ENCODE assay signal across 8 cellular contexts in the genomic region with DNA sequence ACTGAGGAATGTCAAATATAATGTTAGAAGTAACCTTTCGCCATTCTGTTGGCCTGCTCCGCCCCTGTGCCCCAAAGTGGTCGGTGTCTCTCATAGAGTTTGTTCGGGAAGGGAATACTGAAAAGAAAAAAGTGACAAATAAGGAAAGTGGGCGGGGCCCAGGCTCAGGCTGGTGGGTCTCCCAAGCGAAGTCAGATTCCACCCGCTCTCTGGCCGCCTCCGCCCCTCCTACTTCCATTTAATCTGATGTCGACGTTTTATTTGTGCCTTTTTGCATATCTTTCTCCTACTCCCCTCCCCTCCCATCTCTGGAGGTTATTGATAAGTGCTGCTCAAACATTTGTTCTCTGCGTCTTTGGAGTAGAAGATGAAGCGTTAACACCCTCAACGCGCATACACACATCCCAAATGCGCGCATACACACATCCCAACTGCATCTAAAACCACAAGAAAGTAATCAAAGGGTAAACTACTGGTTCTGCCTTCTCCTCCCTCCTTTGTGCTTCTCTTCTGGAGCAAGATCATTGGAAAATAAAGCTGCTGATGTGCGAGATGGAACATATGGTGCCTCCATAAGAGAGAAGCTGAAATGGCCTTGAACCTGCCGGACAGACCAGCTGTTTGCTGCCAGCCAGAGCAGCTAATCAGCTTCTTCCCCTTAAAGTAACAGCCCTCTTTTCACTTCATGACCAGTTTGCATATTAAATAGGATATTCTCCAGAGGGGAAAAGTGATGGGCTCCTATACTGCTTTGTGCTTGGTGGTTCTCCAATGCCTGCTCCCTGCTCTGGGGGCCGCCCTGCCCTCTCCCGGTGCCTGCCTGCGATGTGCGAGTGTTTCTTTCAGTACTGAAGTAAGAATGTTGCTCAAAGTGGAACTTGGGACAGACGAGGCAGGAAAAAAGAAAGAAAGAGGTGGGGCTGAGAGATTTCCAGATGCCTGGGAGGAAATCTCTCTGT. TPM values are rescaled to one million over a fixed set of nuclear protein-coding genes. Genes with fewer than 3 reads are reported as not detected.
DNase-seq lines count a peak whose midpoint lies in the region; ATAC-seq and TF ChIP-seq lines count a peak whose summit lies in the region.

No MANE protein-coding gene starts in this region.

- H3K9me3 Mint-ChIP-seq in progenitor cell of endocrine pancreas (ENCODE audit: low read depth): no peaks in the 10 kb centered on the region

- TF ChIP-seq CTCF in KMS-11 (conservative IDR thresholded peaks at IDR 0.05; ENCODE audit: low read depth, low read length) (no peak), adrenal gland (IDR thresholded peaks at IDR 0.05) (no peak), progenitor cell of endocrine pancreas (IDR thresholded peaks at IDR 0.05; ENCODE audit: unreplicated experiment) (no peak), GM13977 (IDR thresholded peaks at IDR 0.05; ENCODE audit: extremely low read depth, insufficient read depth, missing control alignments) (no peak)

- H3K27me3 ChIP-seq in BLaER1 (peaks cover 56% of the 10 kb centered on the region), KMS-11 (ENCODE audit: insufficient read depth, low read depth) (no peaks in the 10 kb centered on the region), adrenal gland (no peaks in the 10 kb centered on the region), right cardiac atrium (ENCODE audit: control insufficient read depth, insufficient read depth) (no peaks in the 10 kb centered on the region)

- 1 to 38% (median 17%) methylated on average over 24 of the region's 24 CpGs for WGBS in adrenal gland, 4 donors
- 5% methylated on average over 24 of the region's 24 CpGs for WGBS in right cardiac atrium

- intact Hi-C loops in adrenal gland (cut with DNase I): no loop called here
- intact Hi-C loops in right cardiac atrium (cut with DNase I): loop anchor here in 2 of 4 donors (5.0 to 10.0 kb wide), 5 partner anchors 116 to 401 kb away; no protein-coding TSS in a partner anchor

- DNase-seq in adrenal gland: peak; percentile 47 to 75 (median 63)
- peak; percentile 63 to 88 (median 82) for DNase-seq in right cardiac atrium
- DNase-seq in progenitor cell of endocrine pancreas (ENCODE audit: low spot score, unreplicated experiment): no peak
- no peak for DNase-seq in NCI-H345 (lab: John Stamatoyannopoulos, UW)
- no peak for DNase-seq in GM13977 (ENCODE audit: low spot score)

- H3K4me1 ChIP-seq in BLaER1 (peaks cover 35% of the 10 kb centered on the region), KMS-11 (ENCODE audit: low read depth, poor library complexity, severe bottlenecking) (no peaks in the 10 kb centered on the region), adrenal gland (replicated peaks in 1 of 2) (peaks cover 0 to 4% of the 10 kb centered on the region in 2 donors), right cardiac atrium (ENCODE audit: control insufficient read depth, insufficient read depth, low read length) (no peaks in the 10 kb centered on the region)

- peak overlapping the region; percentile 73 for H3K4me2 ChIP-seq in BLaER1
- 0 out of 2 replicates have a peak overlapping the region, but pooled peaks have one; percentile 25 for H3K4me2 ChIP-seq in KMS-11

- in situ Hi-C loops in GM13977 (cut with MboI; ENCODE audit: low pct_unique_long_range_greater_than_20kb, low sequenced_read_pairs, unreplicated experiment): no loop called here

- TF ChIP-seq POLR2A in adrenal gland (IDR thresholded peaks at IDR 0.05): peak in 1 of 2 donors; percentile 11

- no peaks in the 10 kb centered on the region for H3K36me3 Mint-ChIP-seq in progenitor cell of endocrine pancreas (ENCODE audit: insufficient read depth)

- no peaks in the 10 kb centered on the region for H3K79me2 ChIP-seq in KMS-11 (ENCODE audit: insufficient read depth, low read depth)

- H3K4me3 Mint-ChIP-seq in progenitor cell of endocrine pancreas (ENCODE audit: low read depth): peak overlapping the region; percentile 77

- peaks cover 45% of the 10 kb centered on the region for H3K9me3 ChIP-seq in BLaER1
- no peaks in the 10 kb centered on the region for H3K9me3 ChIP-seq in adrenal gland (replicated peaks in 1 of 3)
- no peaks in the 10 kb centered on the region for H3K9me3 ChIP-seq in right cardiac atrium (ENCODE audit: control insufficient read depth, low read length)

- H3K4me1 Mint-ChIP-seq in progenitor cell of endocrine pancreas (ENCODE audit: low read depth): peaks cover 17% of the 10 kb centered on the region

- H3K36me3 ChIP-seq in BLaER1 (no peaks in the 10 kb centered on the region), KMS-11 (ENCODE audit: insufficient read depth) (no peaks in the 10 kb centered on the region), adrenal gland (replicated peaks in 1 of 2) (no peaks in the 10 kb centered on the region)

- H3K27ac Mint-ChIP-seq in progenitor cell of endocrine pancreas: peak overlapping the region; percentile 89

- H3K4me3 ChIP-seq in BLaER1: peak overlapping the region; percentile 67
- no peak overlapping the region for H3K4me3 ChIP-seq in KMS-11 (IDR thresholded peaks at IDR 0.05; ENCODE audit: insufficient read depth, low read depth, low read length)
- peak overlapping the region in 2 of 4 donors; percentile 43 to 63 for H3K4me3 ChIP-seq in adrenal gland
- peak overlapping the region; percentile 76 for H3K4me3 ChIP-seq in right cardiac atrium (ENCODE audit: low read length)

- peaks cover 28% of the 10 kb centered on the region for H4K20me1 ChIP-seq in BLaER1
- H4K20me1 ChIP-seq in KMS-11 (ENCODE audit: insufficient read depth): no peaks in the 10 kb centered on the region

- peak overlapping the region; percentile 41; the same call in 1 of the 2 replicates for H2AFZ ChIP-seq in KMS-11 (ENCODE audit: low read depth)

- H3K27ac ChIP-seq in BLaER1: no peak overlapping the region
- no peak overlapping the region for H3K27ac ChIP-seq in KMS-11
- peak overlapping the region; percentile 76 to 91 (median 85) for H3K27ac ChIP-seq in adrenal gland
- peak overlapping the region; percentile 91 for H3K27ac ChIP-seq in right cardiac atrium (ENCODE audit: low read length)

- ATAC-seq in right cardiac atrium (peak; percentile 29 to 41), HG03108 (IDR thresholded peaks at IDR 0.05; ENCODE audit: unreplicated experiment) (no peak)

- peaks cover 14% of the 10 kb centered on the region for H3K27me3 Mint-ChIP-seq in progenitor cell of endocrine pancreas

- H3K9ac ChIP-seq in BLaER1: no peak overlapping the region
- no peak overlapping the region for H3K9ac ChIP-seq in KMS-11

RNA-seq across cellular contexts. Expression of a gene that starts 3.1 kb away (rescaled TPM):
- total RNA-seq in adrenal gland: 10 to 100 TPM in 1 of 8 donors, 1 to 10 TPM in 7; 4.3 to 11.2 (median 6.5) TPM
- 10 to 100 TPM in 1 of 3 donors, 1 to 10 TPM in 2; 3.2 to 10.4 (median 7.3) TPM for polyA plus RNA-seq in adrenal gland
- total RNA-seq in right cardiac atrium: 1 to 10 TPM; 2.3 to 3.1 (median 2.6) TPM
- 1.3 TPM for polyA plus RNA-seq in right cardiac atrium
- 4.4 TPM in 2 replicates for total RNA-seq in progenitor cell of endocrine pancreas

Comparison
In these comparisons a context has a peak if more than half of its experiments do, and no peak if none do; other contexts are left out.
1. H3K27ac ChIP-seq: peak in adrenal gland (5 of 5) and right cardiac atrium (single experiment); none in BLaER1 (single experiment) and KMS-11 (single experiment).
2. DNase-seq: peak in adrenal gland (7 of 7) and right cardiac atrium (3 of 3); none in progenitor cell of endocrine pancreas (single experiment), NCI-H345 (single experiment) and GM13977 (single experiment).